15 cellular contexts compared by ENCODE assay signal in genomic region chr20:41166201-41167117, GRCh38. TPM values are rescaled to one million over a fixed set of nuclear protein-coding genes. Genes with fewer than 3 reads are reported as not detected.
DNase-seq lines count a peak whose midpoint lies in the region; ATAC-seq and TF ChIP-seq lines count a peak whose summit lies in the region.
"Had no signal": no experiment of that assay in that cellular context is flagged by ENCODE, and none has a peak within 500 bp of the region (broad histone marks: within the 10 kb centered on the region; RNA-seq: fewer than 3 reads in every experiment).

No MANE protein-coding gene starts in this region.

- TF ChIP-seq CTCF in MCF 10A (IDR thresholded peaks at IDR 0.05; ENCODE audit: unreplicated experiment) (no peak), mammary epithelial cell (conservative IDR thresholded peaks at IDR 0.05 in 1 of 2, IDR thresholded peaks at IDR 0.05 in 1 of 2; ENCODE audit: extremely low read depth in 1 of 2, insufficient read depth in 1 of 2, low read depth in 1 of 2, low read length in 2 of 2) (no peak), WTC11 (IDR thresholded peaks at IDR 0.05) (no peak), endodermal cell (conservative IDR thresholded peaks at IDR 0.05) (no peak)

- peaks cover 43% of the 10 kb centered on the region for H3K36me3 ChIP-seq in mammary epithelial cell (ENCODE audit: insufficient read depth, low read length)
- H3K36me3 ChIP-seq in endodermal cell (ENCODE audit: control insufficient read depth, insufficient read depth, low read length): peaks cover 95% of the 10 kb centered on the region

- H3K9ac ChIP-seq in mammary epithelial cell (ENCODE audit: insufficient read depth, low read length): no peak overlapping the region
- H3K9ac ChIP-seq in endodermal cell (ENCODE audit: extremely low read depth, low read length, poor library complexity, severe bottlenecking): no peak overlapping the region

- no peaks in the 10 kb centered on the region for H3K27me3 ChIP-seq in mammary epithelial cell (ENCODE audit: insufficient read depth, low read length)
- H3K27me3 ChIP-seq in endodermal cell (ENCODE audit: control insufficient read depth, insufficient read depth, low read length, poor library complexity, severe bottlenecking): no peaks in the 10 kb centered on the region
- H3K27me3 ChIP-seq: brain microvascular endothelial cell had no signal

- H3K4me3 Mint-ChIP-seq in MCF 10A (ENCODE audit: unreplicated experiment): no peak overlapping the region
- no peak overlapping the region for H3K4me3 Mint-ChIP-seq in WTC11
- H3K4me3 Mint-ChIP-seq in endodermal cell: no peak overlapping the region

- BruUV-seq in MCF 10A (replicated peaks; lab: Mats Ljungman, UMichigan) (no TSS peak), mammary epithelial cell (replicated peaks; lab: Mats Ljungman, UMichigan) (no TSS peak)

- CTCF ChIA-PET in MCF 10A (lab: Yijun Ruan, JAX): interaction anchor here (0.8 to 16.9 kb wide), 6 partner anchors 20 to 1294 kb away, joined by 3 to 314 read pairs (median 9); partner anchors contain the start of gene LPIN3
- CTCF ChIA-PET in mammary epithelial cell (lab: Charles Lee; ENCODE audit: low non-redundant PET): interaction anchor here (0.5 kb wide), 1 partner anchor 90 kb away, joined by 3 read pairs; no protein-coding TSS in a partner anchor
- CTCF ChIA-PET in WTC11 (lab: Charles Lee): interaction anchor here (1.6 to 1.8 kb wide), 2 partner anchors 31 to 174 kb away, joined by 4 to 6 read pairs; partner anchors contain the start of gene LPIN3

- in situ Hi-C loops in mammary epithelial cell (cut with MboI; ENCODE audit: low sequenced_read_pairs in 2 of 2): no loop called here

- no peaks in the 10 kb centered on the region for H3K9me3 Mint-ChIP-seq in MCF 10A (ENCODE audit: unreplicated experiment)
- H3K9me3 Mint-ChIP-seq in WTC11: no peaks in the 10 kb centered on the region
- H3K9me3 Mint-ChIP-seq in endodermal cell: no peaks in the 10 kb centered on the region

- H3K27ac Mint-ChIP-seq in MCF 10A (ENCODE audit: low read depth, unreplicated experiment) (peak overlapping the region; percentile 6), WTC11 (peak overlapping the region; percentile 74; the same call in 1 of the 2 replicates), endodermal cell (peak overlapping the region; percentile 32)

- DNase-seq in MCF 10A (ENCODE audit: unreplicated experiment): no peak
- DNase-seq in mammary epithelial cell: no peak
- DNase-seq in WTC11 (ENCODE audit: low spot score): no peak
- DNase-seq in endodermal cell: no peak
- DNase-seq in HUDEP-2 (lab: John Stamatoyannopoulos, UW; ENCODE audit: unreplicated experiment in 76 of 76): no peak
- DNase-seq: brain microvascular endothelial cell, islet precursor cell, KG1, mucosa of descending colon, NCI-H1930, NCI-H526 treated with DMSO at 0.1 percent for 48 hours, RPMI8226 had no signal

- H3K79me2 ChIP-seq in mammary epithelial cell (ENCODE audit: insufficient read depth, low read length): no peaks in the 10 kb centered on the region

- H3K4me2 ChIP-seq in mammary epithelial cell (ENCODE audit: insufficient read depth, low read depth, low read length): no peak overlapping the region

- no peak overlapping the region for H2AFZ ChIP-seq in mammary epithelial cell (ENCODE audit: low read depth, low read length)

- intact Hi-C loops in MCF 10A (cut with micrococcal nuclease): no loop called here
- intact Hi-C loops in mammary epithelial cell (cut with micrococcal nuclease): no loop called here

- H3K36me3 Mint-ChIP-seq in MCF 10A (ENCODE audit: insufficient read depth, unreplicated experiment) (peaks cover 43% of the 10 kb centered on the region), WTC11 (peaks cover 80% of the 10 kb centered on the region), endodermal cell (ENCODE audit: low read depth) (peaks cover 84% of the 10 kb centered on the region)

- no peak overlapping the region for H3K27ac ChIP-seq in mammary epithelial cell (ENCODE audit: insufficient read depth, low read depth, low read length)
- H3K27ac ChIP-seq in endodermal cell (ENCODE audit: low read depth, low read length): no peak overlapping the region
- peak overlapping the region; percentile 65 for H3K27ac ChIP-seq in temporal lobe (ENCODE audit: low read depth, low read length)
- H3K27ac ChIP-seq: brain microvascular endothelial cell had no signal

- no peaks in the 10 kb centered on the region for H3K9me3 ChIP-seq in mammary epithelial cell (replicated peaks; ENCODE audit: insufficient read depth, low read length)
- H3K9me3 ChIP-seq in endodermal cell (ENCODE audit: control insufficient read depth, low read length): no peaks in the 10 kb centered on the region
- H3K9me3 ChIP-seq: mucosa of descending colon had no signal

- H3K27me3 Mint-ChIP-seq in MCF 10A (ENCODE audit: insufficient read depth, unreplicated experiment): no peaks in the 10 kb centered on the region
- H3K27me3 Mint-ChIP-seq in WTC11 (ENCODE audit: low read depth): no peaks in the 10 kb centered on the region
- no peaks in the 10 kb centered on the region for H3K27me3 Mint-ChIP-seq in endodermal cell (ENCODE audit: insufficient read depth)

- ATAC-seq in WTC11 (no peak), GM18502 (IDR thresholded peaks at IDR 0.05; ENCODE audit: poor library complexity, unreplicated experiment) (no peak), HG02973 (IDR thresholded peaks at IDR 0.05; ENCODE audit: unreplicated experiment) (no peak)
- ATAC-seq: mucosa of descending colon had no signal

- H3K4me3 ChIP-seq in mammary epithelial cell (replicated peaks in 1 of 3; ENCODE audit: insufficient read depth in 1 of 3, low read depth in 2 of 3, low read length in 3 of 3) (no peak overlapping the region), endodermal cell (ENCODE audit: low read length) (no peak overlapping the region)
- H3K4me3 ChIP-seq: mucosa of descending colon had no signal

- dilution Hi-C loops in mammary epithelial cell (cut with HindIII; ENCODE audit: low sequenced_read_pairs): no loop called here

- WGBS in mammary epithelial cell (ENCODE audit: low coverage, missing lambda C conversion rate): 90% methylated on average over 26 of the region's 27 CpGs
- 94 to 98% methylated on average over 21 to 27 of the region's 27 CpGs for WGBS in endodermal cell (ENCODE audit: insufficient coverage in 1 of 2, insufficient read length in 1 of 2), 2 experiments

- H3K4me1 Mint-ChIP-seq in MCF 10A (ENCODE audit: insufficient read depth, unreplicated experiment) (peaks cover 10% of the 10 kb centered on the region), WTC11 (no peaks in the 10 kb centered on the region), endodermal cell (no peaks in the 10 kb centered on the region)

- H4K20me1 ChIP-seq in mammary epithelial cell (ENCODE audit: insufficient read depth, low read length): no peaks in the 10 kb centered on the region

- POLR2A ChIA-PET in MCF 10A (lab: Yijun Ruan, JAX): interaction anchor here (0.6 to 1.2 kb wide), 2 partner anchors 9 to 193 kb away, joined by 3 read pairs; no protein-coding TSS in a partner anchor
- POLR2A ChIA-PET in WTC11 (lab: Charles Lee): no interaction called here

- H3K4me1 ChIP-seq in mammary epithelial cell (ENCODE audit: insufficient read depth, low read length): peaks cover 14% of the 10 kb centered on the region
- no peaks in the 10 kb centered on the region for H3K4me1 ChIP-seq in endodermal cell (ENCODE audit: control insufficient read depth, insufficient read depth, low read length)

TF ChIP-seq in WTC11, 78 proteins besides CTCF, POLR2A, EP300 and RAD21 (continues in another document):
- TF ChIP-seq NR2C2 (CRISPR knock-in tag; IDR thresholded peaks at IDR 0.05) (no peak), STAT6 (CRISPR knock-in tag; conservative IDR thresholded peaks at IDR 0.05; ENCODE audit: low read depth) (no peak), PREB (CRISPR knock-in tag; IDR thresholded peaks at IDR 0.05; ENCODE audit: borderline replicate concordance) (no peak), IRF1 (CRISPR knock-in tag; IDR thresholded peaks at IDR 0.05) (no peak)

RNA-seq across cellular contexts. Expression of gene PLCG1, which starts 29.1 kb away (rescaled TPM):
- 33.2 and 48.1 TPM in 2 replicates for total RNA-seq in MCF 10A (2022)
- 10 to 100 TPM; 74.3 to 75.8 TPM for total RNA-seq in mammary epithelial cell
- 34.9 TPM for polyA plus RNA-seq in mammary epithelial cell
- polyA minus RNA-seq in mammary epithelial cell: 170 TPM
- 177 to 201 TPM (median 194 TPM) in 3 replicates for total RNA-seq in WTC11 (2021)
- 100 to 1,000 TPM; 227 to 257 TPM for total RNA-seq in endodermal cell
- polyA plus RNA-seq in endodermal cell (2013, experiment 1 of 2): 283 TPM
- polyA plus RNA-seq in endodermal cell (2013, experiment 2 of 2): 237 TPM
- 82.1 TPM for total RNA-seq in temporal lobe

Comparison
In these comparisons a context has a peak if more than half of its experiments do, and no peak if none do; other contexts are left out.
1. H3K27ac Mint-ChIP-seq: peak in every context shown above with its lines; median percentile 74 in WTC11; 32 in endodermal cell; 6 in MCF 10A.